ENCODE assay signal across 8 cellular contexts in the genomic region with DNA sequence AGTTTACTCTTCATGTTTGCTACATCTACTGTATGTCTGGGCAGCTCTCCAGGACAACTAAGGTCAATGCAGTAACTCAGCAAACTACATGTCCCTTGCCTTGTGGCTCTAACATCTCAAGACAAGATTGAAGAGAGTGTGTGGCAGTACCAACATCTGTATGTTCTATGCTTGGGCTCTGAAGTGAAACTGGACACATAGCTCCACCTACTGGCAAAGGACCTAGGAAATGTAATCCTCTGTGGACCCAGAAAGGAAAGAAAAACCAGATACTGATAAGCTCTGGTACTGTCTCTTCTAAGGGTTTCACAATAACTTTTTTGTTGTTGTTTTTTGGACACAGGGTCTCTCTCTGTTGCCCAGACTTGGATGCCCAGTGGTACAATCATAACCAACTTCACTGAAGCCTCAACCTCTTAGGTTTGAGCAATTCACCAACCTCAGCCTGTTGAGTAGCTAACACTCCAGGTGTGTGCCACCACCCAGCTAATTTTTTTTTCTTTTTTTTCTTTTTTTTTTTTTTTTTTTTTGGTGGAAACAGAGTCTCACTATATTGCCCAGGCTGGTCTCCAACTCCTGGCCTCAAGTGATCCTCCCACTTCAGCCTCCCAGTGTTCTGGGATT.
DNase-seq lines count a peak whose midpoint lies in the region; ATAC-seq and TF ChIP-seq lines count a peak whose summit lies in the region.

No MANE protein-coding gene starts in this region.

- H3K4me2 ChIP-seq in mesenchymal stem cell (ENCODE audit: low read length, poor library complexity, severe bottlenecking), result no peak overlapping the region

- ATAC-seq in CD4-positive, CD25-positive, alpha-beta regulatory T cell (ENCODE audit: low read depth in 2 of 2), result peak; percentile 67 to 69
- ATAC-seq in GM18870 (IDR thresholded peaks at IDR 0.05; ENCODE audit: unreplicated experiment) (peak; percentile 96), HG03045 (IDR thresholded peaks at IDR 0.05; ENCODE audit: unreplicated experiment) (peak; percentile 87)
- ATAC-seq in activated CD4-positive, CD25-positive, alpha-beta regulatory T cell treated with anti-CD3 and anti-CD28 coated beads, Interleukin-2, amount 50 U/mL, for 24 hours, result peak; percentile 67 to 75

- H3K18ac ChIP-seq in mesenchymal stem cell (ENCODE audit: low read depth in 1 of 2, low read length in 2 of 2), result no peak overlapping the region

- H3K36me3 Mint-ChIP-seq in CD4-positive, CD25-positive, alpha-beta regulatory T cell, result no peaks in the 10 kb centered on the region

- peak; percentile 7 to 74 (median 46) for DNase-seq in CD4-positive, CD25-positive, alpha-beta regulatory T cell
- DNase-seq in NCI-H2107 (lab: John Stamatoyannopoulos, UW) (peak; percentile 12), mesenchymal stem cell (peak; percentile 80), stomach (peak; percentile 33)
- peak in 2 of 3 donors; percentile 3 to 25 for DNase-seq in effector memory CD4-positive, alpha-beta T cell

- no peaks in the 10 kb centered on the region for H3K9me3 ChIP-seq in CD4-positive, CD25-positive, alpha-beta regulatory T cell (ENCODE audit: control insufficient read depth in 2 of 2, low read length in 2 of 2)
- no peaks in the 10 kb centered on the region for H3K9me3 ChIP-seq in effector memory CD4-positive, alpha-beta T cell (ENCODE audit: control insufficient read depth, low read length)
- peaks cover 10% of the 10 kb centered on the region for H3K9me3 ChIP-seq in mesenchymal stem cell (ENCODE audit: control insufficient read depth, low read length)
- peaks cover 0 to 12% (median 6%) of the 10 kb centered on the region in 4 donors for H3K9me3 ChIP-seq in stomach

- H3K27me3 Mint-ChIP-seq in CD4-positive, CD25-positive, alpha-beta regulatory T cell, result peaks cover 4% of the 10 kb centered on the region

- H2AK5ac ChIP-seq in mesenchymal stem cell (ENCODE audit: low read length, severe bottlenecking), result no peak overlapping the region

- H3K9me3 Mint-ChIP-seq in CD4-positive, CD25-positive, alpha-beta regulatory T cell, result peaks cover 0 to 2% (median 0%) of the 10 kb centered on the region in 7 donors

- no peak overlapping the region for H2AFZ ChIP-seq in mesenchymal stem cell (ENCODE audit: low read depth, low read length)

- TF ChIP-seq EP300 in stomach (IDR thresholded peaks at IDR 0.05), result no peak

- no peak overlapping the region for H2BK120ac ChIP-seq in mesenchymal stem cell (ENCODE audit: low read depth, low read length)

- H3K27ac Mint-ChIP-seq in CD4-positive, CD25-positive, alpha-beta regulatory T cell, result no peak overlapping the region

- no peak overlapping the region for H2BK15ac ChIP-seq in mesenchymal stem cell (ENCODE audit: low read depth, poor library complexity, severe bottlenecking)

- no peak overlapping the region for H2BK12ac ChIP-seq in mesenchymal stem cell (ENCODE audit: low read length in 2 of 2)

- H3K4ac ChIP-seq in mesenchymal stem cell (ENCODE audit: low read depth in 1 of 2, low read length in 2 of 2), result no peak overlapping the region

- no peak overlapping the region for H4K91ac ChIP-seq in mesenchymal stem cell (ENCODE audit: low read length)

- H3K9ac ChIP-seq in mesenchymal stem cell (ENCODE audit: low read length), result peak overlapping the region; percentile 40

- no peaks in the 10 kb centered on the region for H3K79me1 ChIP-seq in mesenchymal stem cell (replicated peaks; ENCODE audit: low read length, poor library complexity, severe bottlenecking)

- intact Hi-C loops in stomach (cut with DNase I; ENCODE audit: low total_unique reads), result loop anchor here (10.0 kb wide), 1 partner anchor 1163 kb away; no protein-coding TSS in a partner anchor

- no peak for TF ChIP-seq POLR2A in stomach (IDR thresholded peaks at IDR 0.05)

- H4K8ac ChIP-seq in mesenchymal stem cell (ENCODE audit: low read length), result no peak overlapping the region

- H3K14ac ChIP-seq in mesenchymal stem cell (ENCODE audit: low read length in 2 of 2), result no peak overlapping the region

- no peaks in the 10 kb centered on the region for H3K4me1 Mint-ChIP-seq in CD4-positive, CD25-positive, alpha-beta regulatory T cell

- H3K23ac ChIP-seq in mesenchymal stem cell (ENCODE audit: low read length in 2 of 2), result no peak overlapping the region

- no peak overlapping the region for H3K27ac ChIP-seq in CD4-positive, CD25-positive, alpha-beta regulatory T cell (ENCODE audit: insufficient read depth, low read length, poor library complexity, severe bottlenecking)
- no peak overlapping the region for H3K27ac ChIP-seq in effector memory CD4-positive, alpha-beta T cell (ENCODE audit: insufficient read depth, low read length, poor library complexity, severe bottlenecking)
- no peak overlapping the region for H3K27ac ChIP-seq in mesenchymal stem cell (ENCODE audit: low read length, poor library complexity, severe bottlenecking)
- no peak overlapping the region for H3K27ac ChIP-seq in stomach

- peak in 4 of 7 experiments; percentile 37 to 55 (median 46) for TF ChIP-seq CTCF in stomach (IDR thresholded peaks at IDR 0.05)

- no peak overlapping the region for H3K4me3 ChIP-seq in CD4-positive, CD25-positive, alpha-beta regulatory T cell (ENCODE audit: low read depth, low read length)
- no peak overlapping the region for H3K4me3 ChIP-seq in effector memory CD4-positive, alpha-beta T cell (ENCODE audit: insufficient read depth, low read depth, low read length, poor library complexity, severe bottlenecking)
- H3K4me3 ChIP-seq in mesenchymal stem cell (ENCODE audit: insufficient read depth in 1 of 2, low read depth in 1 of 2, low read length in 2 of 2) (no peak overlapping the region), stomach (no peak overlapping the region)

- no peaks in the 10 kb centered on the region for H3K4me1 ChIP-seq in CD4-positive, CD25-positive, alpha-beta regulatory T cell (ENCODE audit: control insufficient read depth, insufficient read depth, low read length, poor library complexity, severe bottlenecking)
- H3K4me1 ChIP-seq in effector memory CD4-positive, alpha-beta T cell (ENCODE audit: control insufficient read depth, insufficient read depth, low read length, poor library complexity, severe bottlenecking), result no peaks in the 10 kb centered on the region
- no peaks in the 10 kb centered on the region for H3K4me1 ChIP-seq in mesenchymal stem cell (ENCODE audit: control insufficient read depth, insufficient read depth, low read depth, low read length)
- H3K4me1 ChIP-seq in stomach, result no peaks in the 10 kb centered on the region

- H3K36me3 ChIP-seq in CD4-positive, CD25-positive, alpha-beta regulatory T cell (ENCODE audit: control insufficient read depth, insufficient read depth, low read length), result no peaks in the 10 kb centered on the region
- no peaks in the 10 kb centered on the region for H3K36me3 ChIP-seq in effector memory CD4-positive, alpha-beta T cell (ENCODE audit: control insufficient read depth, insufficient read depth, low read length)
- no peaks in the 10 kb centered on the region for H3K36me3 ChIP-seq in mesenchymal stem cell (ENCODE audit: control insufficient read depth in 1 of 2, insufficient read depth in 2 of 2, low read depth in 1 of 2, low read length in 2 of 2)
- H3K36me3 ChIP-seq in stomach, result no peaks in the 10 kb centered on the region

- no peak overlapping the region for H3K4me3 Mint-ChIP-seq in CD4-positive, CD25-positive, alpha-beta regulatory T cell

- no peaks in the 10 kb centered on the region for H3K27me3 ChIP-seq in CD4-positive, CD25-positive, alpha-beta regulatory T cell (ENCODE audit: control insufficient read depth, insufficient read depth, low read length)
- H3K27me3 ChIP-seq in effector memory CD4-positive, alpha-beta T cell (replicated peaks; ENCODE audit: control insufficient read depth, insufficient read depth, low read length, poor library complexity, severe bottlenecking), result no peaks in the 10 kb centered on the region
- H3K27me3 ChIP-seq in mesenchymal stem cell (ENCODE audit: control insufficient read depth in 1 of 2, insufficient read depth in 1 of 2, low read length in 2 of 2) (no peaks in the 10 kb centered on the region), stomach (no peaks in the 10 kb centered on the region)

- no peak overlapping the region for H2BK5ac ChIP-seq in mesenchymal stem cell (ENCODE audit: low read depth, low read length, poor library complexity, severe bottlenecking)

Comparison
In these comparisons a context has a peak if more than half of its experiments do, and no peak if none do; other contexts are left out.
1. DNase-seq: peak in every context shown above with its lines; median percentile 80 in mesenchymal stem cell; 46 in CD4-positive, CD25-positive, alpha-beta regulatory T cell; 33 in stomach; 14 in effector memory CD4-positive, alpha-beta T cell; 12 in NCI-H2107.